Comparison of ENCODE assay signal across 26 cellular contexts in genomic region chr6:16885411-16886160, GRCh38.
DNase-seq lines count a peak whose midpoint lies in the region; ATAC-seq, FAIRE-seq and TF ChIP-seq lines count a peak whose summit lies in the region.
"Had no signal": no experiment of that assay in that cellular context is flagged by ENCODE, and none has a peak within 500 bp of the region (broad histone marks: within the 10 kb centered on the region; RNA-seq: fewer than 3 reads in every experiment).

No MANE protein-coding gene starts in this region.

- H3K27me3 ChIP-seq in HUES48 (ENCODE audit: control insufficient read depth, insufficient read depth, low read length) (no peaks in the 10 kb centered on the region), K562 (ENCODE audit: control insufficient read depth in 2 of 2, insufficient read depth in 2 of 2, low read length in 2 of 2) (peaks cover 0 to 4% of the 10 kb centered on the region in 2 experiments; a peak in 1 of 5 replicates), iPS-20b (ENCODE audit: insufficient read depth, low read length) (no peaks in the 10 kb centered on the region), trophoblast cell (ENCODE audit: insufficient read depth, low read length) (no peaks in the 10 kb centered on the region), tibial artery (no peaks in the 10 kb centered on the region)
- H3K27me3 ChIP-seq: BE2C; BLaER1 treated with 17β-estradiol and CSF1 and Interleukin-3, amounts not matched to agents 10 nM and 100 nM had no signal

- H3K36me3 ChIP-seq in HUES48 (ENCODE audit: control insufficient read depth, insufficient read depth, low read length) (no peaks in the 10 kb centered on the region), K562 (ENCODE audit: control insufficient read depth, insufficient read depth, low read length) (no peaks in the 10 kb centered on the region), iPS-20b (ENCODE audit: insufficient read depth, low read depth, low read length) (no peaks in the 10 kb centered on the region), trophoblast cell (ENCODE audit: control insufficient read depth in 1 of 2, insufficient read depth in 2 of 2, low read length in 2 of 2) (no peaks in the 10 kb centered on the region), tibial artery (no peaks in the 10 kb centered on the region)
- H3K36me3 ChIP-seq: BE2C; BLaER1 treated with 17β-estradiol and CSF1 and Interleukin-3, amounts not matched to agents 10 nM and 100 nM had no signal

- H2BK12ac ChIP-seq in trophoblast cell (ENCODE audit: low read length) = no peak overlapping the region

- H4K8ac ChIP-seq in trophoblast cell (ENCODE audit: low read depth, low read length) = no peak overlapping the region

- 5% methylated on average over 4 of the region's 4 CpGs for WGBS in K562 (ENCODE audit: insufficient coverage, low coverage, missing lambda C conversion rate)
- WGBS in trophoblast cell (ENCODE audit: extremely low coverage, insufficient coverage, insufficient read length) = no CpG with 5 or more reads among the region's 4 CpGs

- no peaks in the 10 kb centered on the region for H3K9me1 ChIP-seq in K562 (ENCODE audit: control insufficient read depth, insufficient read depth, low read length)

- H3K9ac ChIP-seq in HUES48 (ENCODE audit: low read depth, low read length) = no peak overlapping the region
- H3K9ac ChIP-seq in K562 (ENCODE audit: insufficient read depth in 1 of 2, low read depth in 2 of 2, low read length in 2 of 2) = no peak overlapping the region
- no peak overlapping the region for H3K9ac ChIP-seq in iPS-20b (ENCODE audit: low read depth, low read length)
- H3K9ac ChIP-seq in trophoblast cell (ENCODE audit: low read length) = no peak overlapping the region
- H3K9ac ChIP-seq: BLaER1 treated with 17β-estradiol and CSF1 and Interleukin-3, amounts not matched to agents 10 nM and 100 nM had no signal

- H4K20me1 ChIP-seq in K562 (replicated peaks; ENCODE audit: control insufficient read depth, insufficient read depth, low read length) = no peaks in the 10 kb centered on the region
- H4K20me1 ChIP-seq: BLaER1 treated with 17β-estradiol and CSF1 and Interleukin-3, amounts not matched to agents 10 nM and 100 nM had no signal

- H3K4ac ChIP-seq in trophoblast cell (ENCODE audit: low read depth, low read length) = no peak overlapping the region

- intact Hi-C loops in K562 (cut with micrococcal nuclease) = no loop called here
- intact Hi-C loops in tibial artery (cut with DNase I; ENCODE audit: low total_unique reads) = no loop called here

- H3K4me2 ChIP-seq in K562 (ENCODE audit: insufficient read depth, low read length) (no peak overlapping the region; the same call in 1 of the 2 replicates), trophoblast cell (ENCODE audit: low read length) (peak overlapping the region; percentile 43)
- H3K4me2 ChIP-seq: A549; BLaER1 treated with 17β-estradiol and CSF1 and Interleukin-3, amounts not matched to agents 10 nM and 100 nM had no signal

- peaks cover 14% of the 10 kb centered on the region for H3K4me1 ChIP-seq in HUES48 (ENCODE audit: control insufficient read depth, insufficient read depth, low read length)
- peaks cover 0 to 3% of the 10 kb centered on the region in 2 experiments; a peak in 1 of 5 replicates for H3K4me1 ChIP-seq in K562 (replicated peaks in 1 of 2; ENCODE audit: control insufficient read depth in 2 of 2, insufficient read depth in 2 of 2, low read length in 2 of 2)
- H3K4me1 ChIP-seq in iPS-20b (ENCODE audit: insufficient read depth, low read length) = peaks cover 13% of the 10 kb centered on the region; the same call in 1 of the 2 replicates
- peaks cover 0 to 3% of the 10 kb centered on the region in 2 experiments for H3K4me1 ChIP-seq in trophoblast cell (ENCODE audit: control insufficient read depth in 1 of 2, insufficient read depth in 2 of 2, low read length in 2 of 2)
- H3K4me1 ChIP-seq in tibial artery = no peaks in the 10 kb centered on the region
- H3K4me1 ChIP-seq: A549; BE2C; BLaER1 treated with 17β-estradiol and CSF1 and Interleukin-3, amounts not matched to agents 10 nM and 100 nM had no signal

- H3K79me2 ChIP-seq in K562 (ENCODE audit: control insufficient read depth, insufficient read depth, low read length) (no peaks in the 10 kb centered on the region), trophoblast cell (ENCODE audit: control insufficient read depth, insufficient read depth, low read length, poor library complexity) (no peaks in the 10 kb centered on the region)

- no peak for TF ChIP-seq CTCF in K562 (IDR thresholded peaks at IDR 0.05 in 2 of 3, conservative IDR thresholded peaks at IDR 0.05 in 1 of 3; ENCODE audit: insufficient read depth in 2 of 3, low read depth in 1 of 3, low read length in 3 of 3)
- no peak for TF ChIP-seq CTCF in tibial artery (IDR thresholded peaks at IDR 0.05)

- H2AFZ ChIP-seq in K562 (ENCODE audit: low read depth, low read length) (peak overlapping the region; percentile 45; the same call in 1 of the 2 replicates), trophoblast cell (ENCODE audit: insufficient read depth, low read length, poor library complexity) (no peak overlapping the region)
- H2AFZ ChIP-seq: GM23338 had no signal

- H3K18ac ChIP-seq in trophoblast cell (ENCODE audit: low read length) = no peak overlapping the region

- no peaks in the 10 kb centered on the region; the same call in 1 of the 2 replicates for H3K9me3 ChIP-seq in HUES48 (ENCODE audit: control insufficient read depth, insufficient read depth, low read length)
- no peaks in the 10 kb centered on the region for H3K9me3 ChIP-seq in K562 (replicated peaks; ENCODE audit: control insufficient read depth, insufficient read depth, low read depth, low read length)
- H3K9me3 ChIP-seq in iPS-20b (ENCODE audit: insufficient read depth, low read depth, low read length) = no peaks in the 10 kb centered on the region
- H3K9me3 ChIP-seq in trophoblast cell (ENCODE audit: insufficient read depth, low read depth, low read length) = no peaks in the 10 kb centered on the region
- no peaks in the 10 kb centered on the region for H3K9me3 ChIP-seq in tibial artery
- H3K9me3 ChIP-seq: A549; BE2C; BLaER1 treated with 17β-estradiol and CSF1 and Interleukin-3, amounts not matched to agents 10 nM and 100 nM had no signal

- no TSS peak for BruUV-seq in K562 (replicated peaks; lab: Mats Ljungman, UMichigan)

- H4K12ac ChIP-seq in trophoblast cell (ENCODE audit: low read depth, low read length) = no peak overlapping the region

- POLR2A ChIA-PET in K562 (lab: Yijun Ruan, JAX) = no interaction called here

- no peak overlapping the region for H3K4me3 ChIP-seq in HUES48 (ENCODE audit: low read depth, low read length)
- H3K4me3 ChIP-seq in K562 = no peak overlapping the region
- peak overlapping the region; percentile 8; the same call in 1 of the 2 replicates for H3K4me3 ChIP-seq in iPS-20b (ENCODE audit: low read length)
- H3K4me3 ChIP-seq in trophoblast cell (ENCODE audit: low read depth, low read length) = no peak overlapping the region
- no peak overlapping the region for H3K4me3 ChIP-seq in tibial artery
- H3K4me3 ChIP-seq: A549; BLaER1 treated with 17β-estradiol and CSF1 and Interleukin-3, amounts not matched to agents 10 nM and 100 nM; GM12878; GM23338 had no signal

- no peak overlapping the region for H2BK120ac ChIP-seq in trophoblast cell (ENCODE audit: insufficient read depth, low read length, poor library complexity)

- H3K27ac ChIP-seq in HUES48 (ENCODE audit: low read depth, low read length) = peak overlapping the region; percentile 75
- H3K27ac ChIP-seq in K562 (ENCODE audit: extremely low read depth, low read depth, low read length) = no peak overlapping the region
- H3K27ac ChIP-seq in iPS-20b (ENCODE audit: low read length) = no peak overlapping the region
- H3K27ac ChIP-seq in trophoblast cell (ENCODE audit: low read depth, low read length) = peak overlapping the region; percentile 81
- H3K27ac ChIP-seq in tibial artery = no peak overlapping the region
- H3K27ac ChIP-seq: A549; BLaER1 treated with 17β-estradiol and CSF1 and Interleukin-3, amounts not matched to agents 10 nM and 100 nM had no signal

- ATAC-seq in K562 (no peak), HG03108 (IDR thresholded peaks at IDR 0.05; ENCODE audit: unreplicated experiment) (no peak)
- ATAC-seq: A549, GM12878, GM23338 had no signal

- no peak overlapping the region for H3K23ac ChIP-seq in trophoblast cell (ENCODE audit: low read length)

- H3K79me1 ChIP-seq in trophoblast cell (ENCODE audit: low read length) = no peaks in the 10 kb centered on the region

- DNase-seq in K562 (ENCODE audit: extremely low read depth in 1 of 4, low spot score in 3 of 4) (no peak), trophoblast cell (peak in 1 of 2 donors; percentile 52), tibial artery (no peak), NCI-H748 treated with DMSO at 0.1 percent for 48 hours (lab: John Stamatoyannopoulos, UW) (no peak)
- DNase-seq in activated CD4-positive, alpha-beta T cell treated with anti-CD3 and anti-CD28 coated beads for 4 hours = no peak
- DNase-seq: 8988T; ACHN; AML-193; BE2C; CD4-positive, alpha-beta T cell; CD8-positive, alpha-beta memory T cell; DMS 273 treated with DMSO at 0.1 percent for 48 hours; DMS79; EL; GDM1; H9; HFFc6 had no signal

- no peak for TF ChIP-seq RAD21 in K562 (CRISPR knock-in tag; conservative IDR thresholded peaks at IDR 0.05 in 1 of 2, IDR thresholded peaks at IDR 0.05 in 1 of 2)

- CTCF ChIA-PET in K562 (lab: Yijun Ruan, JAX; ENCODE audit: low intra/inter-chr PET ratio) = no interaction called here

- H2AK5ac ChIP-seq in trophoblast cell (ENCODE audit: low read length) = no peak overlapping the region

- no peak for TF ChIP-seq POLR2A in K562 (conservative IDR thresholded peaks at IDR 0.05)

- in situ Hi-C loops in K562 (cut with MboI) = no loop called here

- no peak overlapping the region for H3K14ac ChIP-seq in trophoblast cell (ENCODE audit: low read length)

- no peak for FAIRE-seq in K562 (lab: Jason Lieb, UNC)
- FAIRE-seq: A549, D721Med, GM12878, GM18507 had no signal

- no peak overlapping the region for H4K91ac ChIP-seq in trophoblast cell (ENCODE audit: low read depth, low read length)

- TF ChIP-seq EP300 in K562 (IDR thresholded peaks at IDR 0.05; ENCODE audit: low read length) = no peak

- H2BK5ac ChIP-seq in trophoblast cell (ENCODE audit: low read depth, low read length, poor library complexity) = no peak overlapping the region

TF ChIP-seq in K562, 482 proteins besides CTCF, POLR2A, EP300 and RAD21 (continues in another document):
- TF ChIP-seq PCBP2 (IDR thresholded peaks at IDR 0.05; ENCODE audit: low read depth, low read length, poor library complexity, severe bottlenecking) (no peak), MED1 (CRISPR knock-in tag; IDR thresholded peaks at IDR 0.05; ENCODE audit: borderline replicate concordance) (no peak), SIRT6 (IDR thresholded peaks at IDR 0.05; ENCODE audit: low read depth, low read length) (no peak), SIN3B (IDR thresholded peaks at IDR 0.05; ENCODE audit: low read depth) (no peak), SMC3 (conservative IDR thresholded peaks at IDR 0.05; ENCODE audit: insufficient read depth, low read depth, low read length) (no peak), ZNF143 (CRISPR knock-in tag; IDR thresholded peaks at IDR 0.05) (no peak), SREBF1 (IDR thresholded peaks at IDR 0.05; ENCODE audit: borderline replicate concordance, low read depth, low read length) (no peak), ATF1 (CRISPR knock-in tag; IDR thresholded peaks at IDR 0.05) (no peak), ATF1 (tag; IDR thresholded peaks at IDR 0.05) (no peak)

Comparison
In these comparisons a context has a peak if more than half of its experiments do, and no peak if none do; other contexts are left out.
1. H3K27ac ChIP-seq: peak in HUES48 (single experiment) and trophoblast cell (single experiment); none in K562 (single experiment), iPS-20b (single experiment) and tibial artery (0 of 2).